Comparison of ENCODE assay signal across 25 cellular contexts in the genomic region with DNA sequence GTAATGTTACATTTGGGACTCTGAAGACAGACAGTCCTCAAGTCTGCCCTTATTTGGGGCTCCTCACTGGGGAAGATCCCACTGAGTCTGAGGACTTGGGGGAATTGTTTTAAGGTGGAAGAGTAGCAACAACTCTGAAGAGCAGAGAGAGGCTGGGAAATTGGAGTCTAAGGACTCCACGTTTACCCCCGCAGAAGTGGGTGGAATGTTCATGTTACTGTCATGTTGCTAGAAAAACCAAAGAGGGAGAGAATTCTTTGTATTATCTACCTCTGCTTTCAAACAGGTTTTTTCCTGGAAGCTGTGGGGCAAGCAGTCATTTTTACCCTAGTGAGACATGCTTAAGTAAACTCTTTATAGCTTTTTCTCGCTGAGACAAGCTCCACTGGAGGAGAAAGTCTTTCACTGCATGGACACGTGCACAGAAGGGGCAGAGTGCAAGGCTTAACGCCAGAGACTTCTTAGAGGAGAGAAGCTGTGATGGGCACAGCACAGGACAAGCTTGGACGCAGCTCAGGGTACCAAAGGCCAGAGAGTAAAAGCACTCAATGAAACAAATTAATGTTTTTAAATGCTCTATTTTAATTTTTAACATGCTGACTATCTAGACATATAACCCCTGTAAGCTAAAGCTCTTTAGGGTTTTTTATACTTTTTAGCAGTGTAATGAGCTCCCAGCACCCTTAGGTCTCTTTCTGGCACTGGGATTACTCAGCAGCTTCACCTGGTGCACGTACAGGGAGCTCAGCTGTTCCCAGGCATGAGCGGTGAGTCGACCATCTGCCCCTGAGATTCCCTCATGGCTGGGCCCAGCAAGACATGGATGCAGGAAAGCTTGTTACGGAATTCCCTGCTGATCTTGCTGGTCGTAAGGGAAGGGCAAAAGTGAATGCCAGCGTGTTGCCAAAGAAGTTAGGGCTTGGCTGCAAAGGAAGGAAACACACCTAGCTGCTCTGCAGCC. TPM values are rescaled to one million over a fixed set of nuclear protein-coding genes. Genes with fewer than 3 reads are reported as not detected.
DNase-seq lines count a peak whose midpoint lies in the region; ATAC-seq and TF ChIP-seq lines count a peak whose summit lies in the region.
"Had no signal": no experiment of that assay in that cellular context is flagged by ENCODE, and none has a peak within 500 bp of the region (broad histone marks: within the 10 kb centered on the region; RNA-seq: fewer than 3 reads in every experiment).

No MANE protein-coding gene starts in this region.

- H3K36me3 ChIP-seq in BLaER1 (no peaks in the 10 kb centered on the region), MG63 (no peaks in the 10 kb centered on the region)
- H3K36me3 ChIP-seq: pancreas, sigmoid colon, stomach had no signal

- no peaks in the 10 kb centered on the region for H4K20me1 ChIP-seq in BLaER1

- H3K4me1 ChIP-seq in BLaER1: peaks cover 58% of the 10 kb centered on the region
- H3K4me1 ChIP-seq: pancreas, sigmoid colon, stomach had no signal

- DNase-seq in NCI-H82 (lab: John Stamatoyannopoulos, UW): peak; percentile 87
- DNase-seq in epithelial cell of proximal tubule (ENCODE audit: low read depth): peak; percentile 74
- DNase-seq in mucosa of gallbladder (ENCODE audit: low spot score): peak; percentile 20
- no peak for DNase-seq in occipital lobe (lab: John Stamatoyannopoulos, UW)
- no peak for DNase-seq in MG63
- DNase-seq in SW480 (ENCODE audit: low spot score): no peak
- DNase-seq: activated CD4-positive, CD25-positive, alpha-beta regulatory T cell treated with anti-CD3 and anti-CD28 coated beads, Interleukin-2, amount 50 U/mL, for 72 hours; activated gamma-delta T cell; central memory CD4-positive, alpha-beta T cell; effector memory CD8-positive, alpha-beta T cell; hypothalamus; NCI-H1092; NCI-H524; pancreas; stimulated activated CD4-positive, alpha-beta T cell treated with anti-CD3 and anti-CD28 coated beads, Interleukin-1b, Interleukin-23, amount 100 ng/mL, for 48 hours; T-helper 9 cell had no signal

- no peak overlapping the region for H3K27ac ChIP-seq in BLaER1
- H3K27ac ChIP-seq: KMS-11, pancreas, sigmoid colon, SK-N-MC, stomach had no signal

- no peak for ATAC-seq in HG03159 (IDR thresholded peaks at IDR 0.05; ENCODE audit: unreplicated experiment)
- ATAC-seq: CD8-positive, alpha-beta T cell; effector memory CD8-positive, alpha-beta T cell; HCT116; Panc1; pancreas had no signal

- H3K4me3 ChIP-seq in BLaER1: no peak overlapping the region
- H3K4me3 ChIP-seq in epithelial cell of proximal tubule (ENCODE audit: low read depth, low read length): no peak overlapping the region
- no peak overlapping the region for H3K4me3 ChIP-seq in MG63
- H3K4me3 ChIP-seq: pancreas, sigmoid colon, SK-N-MC, stomach had no signal

- no peaks in the 10 kb centered on the region for H3K27me3 ChIP-seq in BLaER1
- no peaks in the 10 kb centered on the region for H3K27me3 ChIP-seq in MG63
- H3K27me3 ChIP-seq: pancreas, sigmoid colon, stomach had no signal

- H3K9me3 ChIP-seq in BLaER1: no peaks in the 10 kb centered on the region
- 0 out of 2 replicates have a peak, but pooled peaks cover 1% of the 10 kb centered on the region for H3K9me3 ChIP-seq in MG63
- H3K9me3 ChIP-seq: pancreas, sigmoid colon, stomach had no signal

- no peak for TF ChIP-seq CTCF in epithelial cell of proximal tubule (conservative IDR thresholded peaks at IDR 0.05; ENCODE audit: low read depth, low read length)

- H3K9ac ChIP-seq in BLaER1: no peak overlapping the region
- H3K9ac ChIP-seq: KMS-11 had no signal

- peak overlapping the region; percentile 6 for H3K4me2 ChIP-seq in BLaER1
- H3K4me2 ChIP-seq: KMS-11 had no signal

RNA-seq across cellular contexts. Expression of gene BIN1, which starts 54.5 kb away (rescaled TPM):
- total RNA-seq in epithelial cell of proximal tubule (99.0 and 103 TPM in 2 replicates), mucosa of gallbladder (131 TPM), occipital lobe (45.2 TPM)
- total RNA-seq in MG63 (2014; rRNA removed; shearing (Covaris generic); ENCODE audit: low replicate concordance): 33.7 and 50.8 TPM in 2 replicates

RNA-seq across cellular contexts. Expression of gene CYP27C1, which starts 58.6 kb away (rescaled TPM):
- total RNA-seq in epithelial cell of proximal tubule: 0.52 and 2.1 TPM in 2 replicates
- total RNA-seq in mucosa of gallbladder: 0.26 TPM
- 2.2 TPM for total RNA-seq in occipital lobe
- not detected in 2 replicates for total RNA-seq in MG63 (2014; rRNA removed; shearing (Covaris generic); ENCODE audit: low replicate concordance)
- total RNA-seq: CD8-positive, alpha-beta T cell had no signal

Comparison
In these comparisons a context has a peak if more than half of its experiments do, and no peak if none do; other contexts are left out.
1. DNase-seq: peak in NCI-H82 (single experiment), epithelial cell of proximal tubule (single experiment) and mucosa of gallbladder (single experiment); none in occipital lobe (single experiment), MG63 (single experiment) and SW480 (single experiment).